In genomic region chr12:66361703-66362102, GRCh38 we compare ENCODE assay signal across 19 cellular contexts.
"Had no signal": no experiment of that assay in that cellular context is flagged by ENCODE, and none has a peak within 500 bp of the region (broad histone marks: within the 10 kb centered on the region; RNA-seq: fewer than 3 reads in every experiment).

No MANE protein-coding gene starts in this region.

- ATAC-seq: heart left ventricle; left colon; left ventricle myocardium superior; naive thymus-derived CD4-positive, alpha-beta T cell; psoas muscle; right lobe of liver; stimulated activated effector memory CD8-positive, alpha-beta T cell treated with anti-CD3 and anti-CD28 coated beads, Interleukin-12 subunit alpha, Interleukin-12 subunit beta, amount 100 ng/mL, for 72 hours; stimulated activated naive CD8-positive, alpha-beta T cell treated with anti-CD3 and anti-CD28 coated beads, Interleukin-15, Interleukin-2, amounts not matched to agents 100 U/mL and 50 U/mL, for 24 hours had no signal

- DNase-seq: cortex of kidney; effector CD8-positive, alpha-beta T cell; esophagus squamous epithelium; foreskin fibroblast; heart left ventricle; hippocampal formation; left colon; left ventricle myocardium superior; naive thymus-derived CD4-positive, alpha-beta T cell; nephron progenitor cell; psoas muscle; retina; right lobe of liver; stimulated activated CD4-positive, alpha-beta T cell treated with anti-CD3 and anti-CD28 coated beads, Interleukin-4, amount 100 ng/mL, for 1 hour; stimulated activated CD8-positive, alpha-beta memory T cell treated with anti-CD3 and anti-CD28 coated beads, Interleukin-4, amount 100 ng/mL, for 48 hours; stimulated activated naive CD8-positive, alpha-beta T cell treated with anti-CD3 and anti-CD28 coated beads, Interleukin-15, Interleukin-2, amounts not matched to agents 100 U/mL and 50 U/mL, for 24 hours; thyroid gland had no signal

- H3K4me1 Mint-ChIP-seq: nephron progenitor cell; stimulated activated effector memory CD8-positive, alpha-beta T cell treated with anti-CD3 and anti-CD28 coated beads, Interleukin-12 subunit alpha, Interleukin-12 subunit beta, amount 100 ng/mL, for 72 hours had no signal

- H3K36me3 Mint-ChIP-seq: type B pancreatic cell had no signal

- H3K27ac Mint-ChIP-seq: nephron progenitor cell; stimulated activated effector memory CD8-positive, alpha-beta T cell treated with anti-CD3 and anti-CD28 coated beads, Interleukin-12 subunit alpha, Interleukin-12 subunit beta, amount 100 ng/mL, for 72 hours; type B pancreatic cell had no signal

- H3K27me3 Mint-ChIP-seq: naive thymus-derived CD4-positive, alpha-beta T cell; type B pancreatic cell had no signal

- H3K9me3 Mint-ChIP-seq: naive thymus-derived CD4-positive, alpha-beta T cell; nephron progenitor cell; stimulated activated effector memory CD8-positive, alpha-beta T cell treated with anti-CD3 and anti-CD28 coated beads, Interleukin-12 subunit alpha, Interleukin-12 subunit beta, amount 100 ng/mL, for 72 hours; type B pancreatic cell had no signal

- H3K4me3 Mint-ChIP-seq: naive thymus-derived CD4-positive, alpha-beta T cell; nephron progenitor cell; stimulated activated effector memory CD8-positive, alpha-beta T cell treated with anti-CD3 and anti-CD28 coated beads, Interleukin-12 subunit alpha, Interleukin-12 subunit beta, amount 100 ng/mL, for 72 hours; type B pancreatic cell had no signal
